ENCODE assay signal across 24 cellular contexts in genomic region chr1:186208405-186209129, GRCh38.
DNase-seq lines count a peak whose midpoint lies in the region; ATAC-seq, FAIRE-seq and TF ChIP-seq lines count a peak whose summit lies in the region.
"Had no signal": no experiment of that assay in that cellular context is flagged by ENCODE, and none has a peak within 500 bp of the region (broad histone marks: within the 10 kb centered on the region; RNA-seq: fewer than 3 reads in every experiment).

No MANE protein-coding gene starts in this region.

- ATAC-seq in left ventricle myocardium superior, result peak; percentile 53
- no peak for ATAC-seq in GM18858 (IDR thresholded peaks at IDR 0.05; ENCODE audit: unreplicated experiment)
- ATAC-seq: activated T-cell treated with anti-CD3 and anti-CD28 coated beads, Interleukin-2, amount 50 U/mL, for 4 hours; body of pancreas; gastrocnemius medialis; psoas muscle had no signal

- no peaks in the 10 kb centered on the region for H3K36me3 ChIP-seq in ACC112 (ENCODE audit: insufficient read depth, low read length)
- H3K36me3 ChIP-seq: gastrocnemius medialis, spleen, uterus had no signal

- DNase-seq in GM03348 (ENCODE audit: low spot score) (peak; percentile 32), amniotic epithelial cell (ENCODE audit: low read depth) (peak; percentile 41), left ventricle myocardium superior (no peak), SW480 (ENCODE audit: low spot score) (no peak), H54 (ENCODE audit: insufficient read length, low spot score) (no peak)
- no peak for DNase-seq in activated CD4-positive, alpha-beta T cell treated with anti-CD3 and anti-CD28 coated beads, Interleukin-2, amount 50 U/mL, for 1 hour
- DNase-seq: activated CD4-positive, CD25-positive, alpha-beta regulatory T cell; activated T-cell treated with anti-CD3 and anti-CD28 coated beads, Interleukin-2, amount 50 U/mL, for 4 hours; body of pancreas; CD4-positive, alpha-beta memory T cell; DMS79 treated with DMSO at 0.1 percent for 48 hours; gastrocnemius medialis; KG1; NCI-H1048; NCI-H2029 treated with DMSO at 0.1 percent for 48 hours; NCI-H446; psoas muscle; SHP77 treated with DMSO at 0.1 percent for 48 hours; spleen; stimulated activated CD4-positive, alpha-beta T cell treated with anti-CD3 and anti-CD28 coated beads, Interleukin-4, amount 100 ng/mL, for 4 hours; uterus had no signal

- no peak overlapping the region for H3K27ac ChIP-seq in ACC112 (ENCODE audit: low read depth, low read length)
- H3K27ac ChIP-seq: body of pancreas, gastrocnemius medialis, psoas muscle, spleen, uterus had no signal

- FAIRE-seq in H54 (lab: Jason Lieb, UNC), result no peak

- H3K4me1 ChIP-seq in ACC112 (ENCODE audit: control insufficient read depth, insufficient read depth, low read length, unreplicated experiment), result peaks cover 7% of the 10 kb centered on the region
- H3K4me1 ChIP-seq: body of pancreas, gastrocnemius medialis, psoas muscle, uterus had no signal

- no peaks in the 10 kb centered on the region for H3K79me2 ChIP-seq in ACC112 (ENCODE audit: control insufficient read depth, insufficient read depth, low read length, unreplicated experiment)

- no peak overlapping the region for H3K4me3 ChIP-seq in ACC112 (ENCODE audit: low read depth, low read length)
- H3K4me3 ChIP-seq: body of pancreas, coronary artery, gastrocnemius medialis, psoas muscle, spleen, uterus had no signal

- TF ChIP-seq POLR2A in H54 (IDR thresholded peaks at IDR 0.05; ENCODE audit: low read depth, low read length), result no peak

- peak overlapping the region; percentile 2 for H2AFZ ChIP-seq in ACC112 (ENCODE audit: low read length, unreplicated experiment)

- intact Hi-C loops in left ventricle myocardium superior (cut with micrococcal nuclease), result no loop called here

- no peaks in the 10 kb centered on the region for H3K27me3 ChIP-seq in ACC112 (ENCODE audit: insufficient read depth, low read length)
- H3K27me3 ChIP-seq: body of pancreas, gastrocnemius medialis, spleen, uterus had no signal

Comparison
In these comparisons a context has a peak if more than half of its experiments do, and no peak if none do; other contexts are left out.
1. DNase-seq: peak in GM03348 (single experiment) and amniotic epithelial cell (single experiment); none in left ventricle myocardium superior (single experiment), SW480 (single experiment), H54 (single experiment) and activated CD4-positive, alpha-beta T cell treated with anti-CD3 and anti-CD28 coated beads, Interleukin-2, amount 50 U/mL, for 1 hour (single experiment).